1 cellular context compared by ENCODE assay signal in genomic region chr3:170162630-170163029, GRCh38.
TF ChIP-seq lines count a peak whose summit lies in the region.

No MANE protein-coding gene starts in this region.

TF ChIP-seq in IMR-90, 13 proteins besides CTCF, POLR2A, EP300 and RAD21:
- TF ChIP-seq RFX5 (IDR thresholded peaks at IDR 0.05; ENCODE audit: low read depth, low read length) (no peak), NFE2L2 (IDR thresholded peaks at IDR 0.05; ENCODE audit: low read depth, low read length) (no peak), SMC3 (IDR thresholded peaks at IDR 0.05; ENCODE audit: low read depth, low read length) (no peak), CHD1 (IDR thresholded peaks at IDR 0.05; ENCODE audit: low read depth, low read length) (no peak), RCOR1 (IDR thresholded peaks at IDR 0.05; ENCODE audit: insufficient replicate concordance, low read length) (no peak), FOS (IDR thresholded peaks at IDR 0.05; ENCODE audit: low read depth, low read length) (no peak), MXI1 (IDR thresholded peaks at IDR 0.05; ENCODE audit: borderline replicate concordance, low read depth, low read length) (no peak), USF2 (IDR thresholded peaks at IDR 0.05; ENCODE audit: low read depth, low read length) (no peak), MAZ (IDR thresholded peaks at IDR 0.05; ENCODE audit: borderline replicate concordance, low read depth, low read length) (no peak), BHLHE40 (IDR thresholded peaks at IDR 0.05; ENCODE audit: low read depth, low read length) (no peak), ELK1 (IDR thresholded peaks at IDR 0.05; ENCODE audit: borderline replicate concordance, low read depth, low read length) (no peak), CEBPB (IDR thresholded peaks at IDR 0.05; ENCODE audit: low read depth, low read length) (no peak), MAFK (IDR thresholded peaks at IDR 0.05; ENCODE audit: low read depth, low read length) (no peak)
